In the genomic region with DNA sequence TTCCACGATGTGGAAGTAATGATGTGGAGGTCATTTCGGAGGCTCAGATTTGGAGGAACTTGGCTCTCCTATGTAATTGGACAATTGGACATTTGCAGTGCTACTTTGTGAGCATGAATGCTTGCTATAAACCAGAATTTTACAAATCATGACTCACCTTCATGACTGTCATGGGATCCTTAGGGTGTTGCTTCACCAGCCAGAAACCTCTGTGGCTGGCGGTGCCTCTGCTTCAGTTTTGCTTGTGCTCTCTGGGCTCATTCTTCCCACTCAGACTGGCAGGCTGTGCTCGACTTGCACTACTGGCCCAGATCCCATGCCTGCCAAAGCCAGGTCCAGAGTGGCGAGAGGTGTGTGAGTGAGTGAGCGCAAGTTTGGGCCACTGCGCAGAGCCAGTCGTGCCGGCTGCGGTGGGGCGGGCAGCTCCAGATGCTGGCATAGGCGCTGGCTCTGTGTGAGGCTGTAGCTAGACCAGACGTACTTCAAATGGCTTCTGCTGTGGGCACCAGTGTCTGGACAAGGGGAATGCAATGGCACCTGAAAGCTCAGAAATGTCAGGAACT, we compare ENCODE assay signal across 22 cellular contexts.
DNase-seq lines count a peak whose midpoint lies in the region; ATAC-seq and TF ChIP-seq lines count a peak whose summit lies in the region.
"Had no signal": no experiment of that assay in that cellular context is flagged by ENCODE, and none has a peak within 500 bp of the region (broad histone marks: within the 10 kb centered on the region; RNA-seq: fewer than 3 reads in every experiment).

No MANE protein-coding gene starts in this region.

- H3F3A ChIP-seq in PC-3 (ENCODE audit: low read length, unreplicated experiment), result no peaks in the 10 kb centered on the region

- H3K4me3 ChIP-seq in PC-3 (ENCODE audit: low read length), result no peak overlapping the region
- H3K4me3 ChIP-seq in choroid plexus epithelial cell (ENCODE audit: low read depth, low read length), result no peak overlapping the region
- no peak overlapping the region for H3K4me3 ChIP-seq in mesenchymal stem cell (ENCODE audit: insufficient read depth in 1 of 2, low read depth in 1 of 2, low read length in 2 of 2)
- H3K4me3 ChIP-seq: GM12878, SJSA1 had no signal

- no peak overlapping the region for H3K4me2 ChIP-seq in PC-3 (ENCODE audit: low read length)
- H3K4me2 ChIP-seq in mesenchymal stem cell (ENCODE audit: low read length, poor library complexity, severe bottlenecking), result no peak overlapping the region

- no TSS peak for BruUV-seq in PC-3 (replicated peaks; lab: Mats Ljungman, UMichigan)

- peak overlapping the region in 1 of 2 experiments; percentile 2 for H3K4ac ChIP-seq in mesenchymal stem cell (ENCODE audit: low read depth in 1 of 2, low read length in 2 of 2)

- POLR2A ChIA-PET in PC-3 (lab: Charles Lee; ENCODE audit: unreplicated experiment), result interaction anchor here (0.5 kb wide), 1 partner anchor 14 kb away, joined by 3 read pairs; no protein-coding TSS in a partner anchor

- TF ChIP-seq CTCF in PC-3 (conservative IDR thresholded peaks at IDR 0.05; ENCODE audit: low read depth, low read length) (no peak), choroid plexus epithelial cell (conservative IDR thresholded peaks at IDR 0.05; ENCODE audit: low read depth, low read length) (no peak)

- peak overlapping the region; percentile 12 to 26 for H2BK12ac ChIP-seq in mesenchymal stem cell (ENCODE audit: low read length in 2 of 2)

- no peak overlapping the region for H2BK120ac ChIP-seq in mesenchymal stem cell (ENCODE audit: low read depth, low read length)

- H3K79me2 ChIP-seq in PC-3 (ENCODE audit: low read length), result no peaks in the 10 kb centered on the region

- ATAC-seq in PC-3, result no peak
- no peak for ATAC-seq in GM18867 (IDR thresholded peaks at IDR 0.05; ENCODE audit: unreplicated experiment)
- ATAC-seq: GM12878 had no signal

- CTCF ChIA-PET in PC-3 (lab: Charles Lee), result no interaction called here

- H3K18ac ChIP-seq in mesenchymal stem cell (ENCODE audit: low read depth in 1 of 2, low read length in 2 of 2), result peak overlapping the region; percentile 7 to 9

- DNase-seq in LHCN-M2 (ENCODE audit: low read depth) (peak; percentile 13), PC-3 (peak; percentile 24), choroid plexus epithelial cell (ENCODE audit: low read depth) (peak; percentile 55), mesenchymal stem cell (peak; percentile 67), GM19240 (ENCODE audit: insufficient read length, low spot score) (no peak), G401 (ENCODE audit: low spot score) (no peak)
- DNase-seq in activated T-cell treated with anti-CD3 and anti-CD28 coated beads, Interleukin-2, amount 50 U/mL, for 1 hour, result no peak
- DNase-seq: Calu3; CD4-positive, alpha-beta T cell; DMS79; GOT3; Karpas-422; NCI-H1048; NCI-H1436 treated with DMSO at 0.1 percent for 48 hours; NCI-H2029 treated with DMSO at 0.1 percent for 48 hours; NCI-H2171 treated with DMSO at 0.1 percent for 48 hours; NCI-H748 treated with DMSO at 0.1 percent for 48 hours; OCI-M1 had no signal

- H2BK15ac ChIP-seq in mesenchymal stem cell (ENCODE audit: low read depth, poor library complexity, severe bottlenecking), result no peak overlapping the region

- 90% methylated on average over 13 of the region's 13 CpGs for WGBS in mesenchymal stem cell

- intact Hi-C loops in PC-3 (cut with micrococcal nuclease), result no loop called here

- H2BK5ac ChIP-seq in mesenchymal stem cell (ENCODE audit: low read depth, low read length, poor library complexity, severe bottlenecking), result no peak overlapping the region

- H3K9me2 ChIP-seq in PC-3 (replicated peaks; ENCODE audit: low read length), result no peaks in the 10 kb centered on the region

- H3K27ac ChIP-seq in PC-3 (ENCODE audit: low read length), result no peak overlapping the region
- H3K27ac ChIP-seq in mesenchymal stem cell (ENCODE audit: low read length, poor library complexity, severe bottlenecking), result no peak overlapping the region
- H3K27ac ChIP-seq: RWPE1, SJSA1 had no signal

- H3K36me3 ChIP-seq in PC-3 (ENCODE audit: low read depth, low read length) (no peaks in the 10 kb centered on the region), mesenchymal stem cell (ENCODE audit: control insufficient read depth in 1 of 2, insufficient read depth in 2 of 2, low read depth in 1 of 2, low read length in 2 of 2) (no peaks in the 10 kb centered on the region)
- H3K36me3 ChIP-seq: SJSA1 had no signal

- no peak overlapping the region for H3K23ac ChIP-seq in mesenchymal stem cell (ENCODE audit: low read length in 2 of 2)

- H3K9me3 ChIP-seq in PC-3 (ENCODE audit: low read length) (no peaks in the 10 kb centered on the region), mesenchymal stem cell (ENCODE audit: control insufficient read depth, low read length) (no peaks in the 10 kb centered on the region)
- H3K9me3 ChIP-seq: SJSA1 had no signal

- H2AFZ ChIP-seq in PC-3 (ENCODE audit: low read length), result no peak overlapping the region
- no peak overlapping the region for H2AFZ ChIP-seq in mesenchymal stem cell (ENCODE audit: low read depth, low read length)

- no peaks in the 10 kb centered on the region for H4K20me1 ChIP-seq in PC-3 (ENCODE audit: low read length)

- no peak overlapping the region for H2AK5ac ChIP-seq in mesenchymal stem cell (ENCODE audit: low read length, severe bottlenecking)

- peak overlapping the region in 1 of 2 experiments; percentile 1 for H3K14ac ChIP-seq in mesenchymal stem cell (ENCODE audit: low read length in 2 of 2)

- H3K27me3 ChIP-seq in PC-3 (ENCODE audit: low read length) (no peaks in the 10 kb centered on the region), mesenchymal stem cell (ENCODE audit: control insufficient read depth in 1 of 2, insufficient read depth in 1 of 2, low read length in 2 of 2) (no peaks in the 10 kb centered on the region)
- H3K27me3 ChIP-seq: SJSA1 had no signal

- H3K4me1 ChIP-seq in PC-3 (ENCODE audit: insufficient read depth, low read length), result no peaks in the 10 kb centered on the region
- H3K4me1 ChIP-seq in mesenchymal stem cell (ENCODE audit: control insufficient read depth, insufficient read depth, low read depth, low read length), result peaks cover 3% of the 10 kb centered on the region
- H3K4me1 ChIP-seq: SJSA1 had no signal

- H3K79me1 ChIP-seq in mesenchymal stem cell (replicated peaks; ENCODE audit: low read length, poor library complexity, severe bottlenecking), result no peaks in the 10 kb centered on the region

- in situ Hi-C loops in G401 (cut with HindIII; ENCODE audit: low sequenced_read_pairs), result no loop called here

- H4K91ac ChIP-seq in mesenchymal stem cell (ENCODE audit: low read length), result peak overlapping the region; percentile 8

- no peak overlapping the region for H3K9ac ChIP-seq in PC-3 (ENCODE audit: low read length)
- H3K9ac ChIP-seq in mesenchymal stem cell (ENCODE audit: low read length), result no peak overlapping the region

- H4K8ac ChIP-seq in mesenchymal stem cell (ENCODE audit: low read length), result peak overlapping the region; percentile 5

Comparison
In these comparisons a context has a peak if more than half of its experiments do, and no peak if none do; other contexts are left out.
1. DNase-seq: peak in LHCN-M2 (single experiment), PC-3 (single experiment), choroid plexus epithelial cell (single experiment) and mesenchymal stem cell (single experiment); none in activated T-cell treated with anti-CD3 and anti-CD28 coated beads, Interleukin-2, amount 50 U/mL, for 1 hour (single experiment), GM19240 (single experiment) and G401 (single experiment).